8 cellular contexts compared by ENCODE assay signal in the genomic region with DNA sequence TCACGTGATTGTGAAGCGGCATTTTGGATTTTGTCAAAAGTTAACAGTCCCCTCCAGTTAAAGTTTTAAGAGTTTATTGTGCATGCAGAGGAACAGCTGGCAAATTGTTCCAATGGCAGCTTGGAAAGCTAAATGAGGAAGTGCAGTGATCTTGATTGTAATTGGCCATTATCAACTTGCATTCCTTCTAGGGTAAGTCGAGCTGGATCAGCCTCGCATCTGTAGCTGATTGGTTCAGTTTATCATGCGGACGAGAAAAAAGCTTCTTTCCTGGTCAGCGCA. TPM values are rescaled to one million over a fixed set of nuclear protein-coding genes. Genes with fewer than 3 reads are reported as not detected.
DNase-seq lines count a peak whose midpoint lies in the region; ATAC-seq, FAIRE-seq and TF ChIP-seq lines count a peak whose summit lies in the region.

No MANE protein-coding gene starts in this region.

- H3K9me3 Mint-ChIP-seq in activated T-helper 17 cell treated with anti-CD3 and anti-CD28 coated beads, Interleukin-2, amount 50 U/mL, for 72 hours: no peaks in the 10 kb centered on the region

- TF ChIP-seq CTCF in BJ (IDR thresholded peaks at IDR 0.05; ENCODE audit: insufficient read depth, low read depth, low read length) (no peak), right atrium auricular region (IDR thresholded peaks at IDR 0.05) (no peak)

- no peak for TF ChIP-seq POLR2A in GM12891 (IDR thresholded peaks at IDR 0.05; ENCODE audit: low read depth, low read length)

- CTCF ChIA-PET in BJ (lab: Yijun Ruan, JAX): no interaction called here

- no peaks in the 10 kb centered on the region for H3K27me3 Mint-ChIP-seq in activated T-helper 17 cell treated with anti-CD3 and anti-CD28 coated beads, Interleukin-2, amount 50 U/mL, for 72 hours

- H3K27me3 ChIP-seq in BJ (ENCODE audit: control insufficient read depth, insufficient read depth, low read length) (no peaks in the 10 kb centered on the region), MG63 (no peaks in the 10 kb centered on the region), right atrium auricular region (no peaks in the 10 kb centered on the region)

- peak; percentile 21 for DNase-seq in BJ (ENCODE audit: low read depth)
- DNase-seq in GM12891 (ENCODE audit: insufficient read length, low spot score): peak; percentile 58
- DNase-seq in MG63: no peak
- DNase-seq in right atrium auricular region (ENCODE audit: low spot score): no peak
- DNase-seq in pulmonary artery endothelial cell (ENCODE audit: low read depth, low spot score): peak; percentile 50

- peak overlapping the region; percentile 89 for H3K4me3 Mint-ChIP-seq in activated T-helper 17 cell treated with anti-CD3 and anti-CD28 coated beads, Interleukin-2, amount 50 U/mL, for 72 hours

- peak overlapping the region; percentile 88 to 89 for H3K27ac ChIP-seq in right atrium auricular region

- peak; percentile 94 for FAIRE-seq in GM12891 (lab: Jason Lieb, UNC)

- H3K36me3 ChIP-seq in BJ (ENCODE audit: control insufficient read depth, insufficient read depth, low read length) (no peaks in the 10 kb centered on the region), MG63 (no peaks in the 10 kb centered on the region), right atrium auricular region (no peaks in the 10 kb centered on the region)

- H3K27ac Mint-ChIP-seq in activated T-helper 17 cell treated with anti-CD3 and anti-CD28 coated beads, Interleukin-2, amount 50 U/mL, for 72 hours: peak overlapping the region; percentile 89

- ATAC-seq in activated T-helper 17 cell treated with anti-CD3 and anti-CD28 coated beads, Interleukin-2, amount 50 U/mL, for 72 hours (replicated peaks): peak; percentile 6
- ATAC-seq in GM18870 (IDR thresholded peaks at IDR 0.05; ENCODE audit: unreplicated experiment) (no peak), HG03139 (IDR thresholded peaks at IDR 0.05; ENCODE audit: unreplicated experiment) (no peak)

- no peaks in the 10 kb centered on the region for H3K9me3 ChIP-seq in MG63
- no peaks in the 10 kb centered on the region for H3K9me3 ChIP-seq in right atrium auricular region

- H3K36me3 Mint-ChIP-seq in activated T-helper 17 cell treated with anti-CD3 and anti-CD28 coated beads, Interleukin-2, amount 50 U/mL, for 72 hours (ENCODE audit: low read depth): peaks cover 36% of the 10 kb centered on the region

- H3K4me3 ChIP-seq in BJ (ENCODE audit: low read depth, low read length) (peak overlapping the region; percentile 75), MG63 (peak overlapping the region; percentile 89), right atrium auricular region (peak overlapping the region; percentile 73 to 92)

- H3K4me1 Mint-ChIP-seq in activated T-helper 17 cell treated with anti-CD3 and anti-CD28 coated beads, Interleukin-2, amount 50 U/mL, for 72 hours: peaks cover 17% of the 10 kb centered on the region

- peaks cover 0 to 30% of the 10 kb centered on the region in 2 donors for H3K4me1 ChIP-seq in right atrium auricular region

- POLR2A ChIA-PET in BJ (lab: Charles Lee): interaction anchor here (0.5 kb wide), 1 partner anchor 25 kb away, joined by 3 read pairs; no protein-coding TSS in a partner anchor

TF ChIP-seq in GM12891, 5 proteins besides CTCF, POLR2A, EP300 and RAD21:
- no peak for TF ChIP-seq POU2F2 (IDR thresholded peaks at IDR 0.05; ENCODE audit: low read depth, low read length)
- no peak for TF ChIP-seq TAF1 (IDR thresholded peaks at IDR 0.05; ENCODE audit: low read depth, low read length)
- no peak for TF ChIP-seq PAX5 (IDR thresholded peaks at IDR 0.05; ENCODE audit: insufficient read depth, low read length, severe bottlenecking)
- peak; percentile 98 for TF ChIP-seq SPI1 (IDR thresholded peaks at IDR 0.05; ENCODE audit: low read depth, low read length)
- TF ChIP-seq POLR2AphosphoS5 (IDR thresholded peaks at IDR 0.05; ENCODE audit: low read depth, low read length): no peak
TF ChIP-seq in GM12891: peak in this region for 1.

RNA-seq across cellular contexts. Expression of gene ZNF789, which starts 0.6 kb away (rescaled TPM):
- 8.2 and 11.4 TPM in 2 replicates for polyA plus RNA-seq in BJ (2011; rRNA removed)
- 4.4 and 7.2 TPM in 2 replicates for polyA minus RNA-seq in BJ (2011; rRNA and poly(A)+ RNA removed)
- 22.0 TPM for polyA plus RNA-seq in GM12891 (2012; ENCODE audit: low read depth, missing spikeins)
- total RNA-seq in MG63 (2014; rRNA removed; shearing (Covaris generic); ENCODE audit: low replicate concordance): 4.2 and 5.0 TPM in 2 replicates
- total RNA-seq in activated T-helper 17 cell treated with anti-CD3 and anti-CD28 coated beads, Interleukin-2, amount 50 U/mL, for 72 hours: 10 to 100 TPM; 32.0 to 46.7 TPM
- total RNA-seq in right atrium auricular region (1 to 10 TPM in 1 of 2 donors, under 1 TPM in 1; 0.48 to 2.6 TPM), pulmonary artery endothelial cell (4.8 and 5.9 TPM in 2 replicates)

RNA-seq across cellular contexts. Expression of gene ATP5MF, which starts 7.3 kb away (rescaled TPM):
- polyA plus RNA-seq in BJ (2011; rRNA removed): 381 and 619 TPM in 2 replicates
- polyA minus RNA-seq in BJ (2011; rRNA and poly(A)+ RNA removed): 59.1 and 76.7 TPM in 2 replicates
- 1,333 TPM for polyA plus RNA-seq in GM12891 (2012; ENCODE audit: low read depth, missing spikeins)
- total RNA-seq in MG63 (2014; rRNA removed; shearing (Covaris generic); ENCODE audit: low replicate concordance): 1,206 and 1,207 TPM in 2 replicates
- total RNA-seq in activated T-helper 17 cell treated with anti-CD3 and anti-CD28 coated beads, Interleukin-2, amount 50 U/mL, for 72 hours: 100 to 1,000 TPM; 251 to 460 TPM
- 1,000 to 10,000 TPM; 2,443 to 2,651 TPM for total RNA-seq in right atrium auricular region
- total RNA-seq in pulmonary artery endothelial cell: 253 and 290 TPM in 2 replicates

RNA-seq across cellular contexts. Expression of gene ZNF394, which starts 26.8 kb away (rescaled TPM):
- 12.3 and 12.5 TPM in 2 replicates for polyA plus RNA-seq in BJ (2011; rRNA removed)
- 11.2 and 12.8 TPM in 2 replicates for polyA minus RNA-seq in BJ (2011; rRNA and poly(A)+ RNA removed)
- 22.7 TPM for polyA plus RNA-seq in GM12891 (2012; ENCODE audit: low read depth, missing spikeins)
- 10.4 and 13.3 TPM in 2 replicates for total RNA-seq in MG63 (2014; rRNA removed; shearing (Covaris generic); ENCODE audit: low replicate concordance)
- total RNA-seq in activated T-helper 17 cell treated with anti-CD3 and anti-CD28 coated beads, Interleukin-2, amount 50 U/mL, for 72 hours: 10 to 100 TPM; 28.9 to 36.5 TPM
- total RNA-seq in right atrium auricular region: 10 to 100 TPM; 10.8 to 20.2 TPM
- 27.0 and 31.3 TPM in 2 replicates for total RNA-seq in pulmonary artery endothelial cell

RNA-seq across cellular contexts. Expression of gene ZKSCAN5, which starts 31.2 kb away (rescaled TPM):
- polyA plus RNA-seq in BJ (2011; rRNA removed): 9.7 and 10.3 TPM in 2 replicates
- polyA minus RNA-seq in BJ (2011; rRNA and poly(A)+ RNA removed): 9.3 and 14.2 TPM in 2 replicates
- 4.2 TPM for polyA plus RNA-seq in GM12891 (2012; ENCODE audit: low read depth, missing spikeins)
- total RNA-seq in MG63 (2014; rRNA removed; shearing (Covaris generic); ENCODE audit: low replicate concordance): 4.4 and 9.4 TPM in 2 replicates
- total RNA-seq in activated T-helper 17 cell treated with anti-CD3 and anti-CD28 coated beads, Interleukin-2, amount 50 U/mL, for 72 hours: 10 to 100 TPM; 11.5 to 12.2 TPM
- total RNA-seq in right atrium auricular region (1 to 10 TPM; 5.4 to 6.3 TPM), pulmonary artery endothelial cell (10.4 and 15.1 TPM in 2 replicates)

RNA-seq across cellular contexts. Expression of gene CPSF4, which starts 34.5 kb away (rescaled TPM):
- polyA plus RNA-seq in BJ (2011; rRNA removed): 33.6 and 40.1 TPM in 2 replicates
- 27.6 and 47.2 TPM in 2 replicates for polyA minus RNA-seq in BJ (2011; rRNA and poly(A)+ RNA removed)
- 37.3 TPM for polyA plus RNA-seq in GM12891 (2012; ENCODE audit: low read depth, missing spikeins)
- total RNA-seq in MG63 (2014; rRNA removed; shearing (Covaris generic); ENCODE audit: low replicate concordance): 9.3 and 15.3 TPM in 2 replicates
- total RNA-seq in activated T-helper 17 cell treated with anti-CD3 and anti-CD28 coated beads, Interleukin-2, amount 50 U/mL, for 72 hours: 10 to 100 TPM; 36.8 to 38.9 TPM
- 10 to 100 TPM; 12.4 to 18.8 TPM for total RNA-seq in right atrium auricular region
- 31.5 and 37.7 TPM in 2 replicates for total RNA-seq in pulmonary artery endothelial cell

Comparison
In these comparisons a context has a peak if more than half of its experiments do, and no peak if none do; other contexts are left out.
1. DNase-seq: peak in BJ (single experiment), GM12891 (single experiment) and pulmonary artery endothelial cell (single experiment); none in MG63 (single experiment) and right atrium auricular region (single experiment).
2. Peak in every context shown above with its lines, with median percentiles within 50 percentile points of each other: H3K4me3 ChIP-seq.